Comparison of ENCODE assay signal across 8 cellular contexts in genomic region chr17:1628856-1629646, GRCh38.
DNase-seq lines count a peak whose midpoint lies in the region; TF ChIP-seq lines count a peak whose summit lies in the region.

No MANE protein-coding gene starts in this region.

- H3K27ac ChIP-seq in HEK293 (ENCODE audit: extremely low read depth, low read depth, low read length) (peak overlapping the region; percentile 84; the same call in 1 of the 2 replicates), SK-N-MC (no peak overlapping the region)

- POLR2A ChIA-PET in HEK293 (lab: Yijun Ruan, JAX), result interaction anchor here (0.5 to 3.2 kb wide), 14 partner anchors 11 to 369 kb away, joined by 3 to 20 read pairs (median 4); partner anchors contain the start of genes INPP5K and RILP

- H3K9ac ChIP-seq in SK-N-MC (ENCODE audit: insufficient read length), result no peak overlapping the region

- H3K9me3 ChIP-seq in HEK293 (ENCODE audit: control insufficient read depth, insufficient read depth, low read depth, low read length) (no peaks in the 10 kb centered on the region), SK-N-MC (ENCODE audit: low read depth, low read length) (no peaks in the 10 kb centered on the region)

- DNase-seq in GDM1 (lab: John Stamatoyannopoulos, UW) (peak; percentile 86), NB4 (ENCODE audit: low read depth) (no peak), SK-N-MC (ENCODE audit: low read depth, low spot score) (peak; percentile 16), germinal center (ENCODE audit: low spot score) (peak; percentile 99), nucleus accumbens (lab: John Stamatoyannopoulos, UW) (peak; percentile 51 to 98 (median 95)), superior temporal gyrus (ENCODE audit: extremely low spot score) (peak; percentile 95)
- peak; percentile 90 for DNase-seq in activated naive CD4-positive, alpha-beta T cell treated with anti-CD3 and anti-CD28 coated beads, Interleukin-2, amount 50 U/mL, for 16 hours

- H3K36me3 ChIP-seq in HEK293 (ENCODE audit: control insufficient read depth in 2 of 2, insufficient read depth in 1 of 2, low read length in 2 of 2) (no peaks in the 10 kb centered on the region), SK-N-MC (ENCODE audit: insufficient read depth, low read length) (no peaks in the 10 kb centered on the region)

- no peak for TF ChIP-seq POLR2A in NB4 (IDR thresholded peaks at IDR 0.05; ENCODE audit: extremely low read depth, insufficient read length)

- peak overlapping the region; percentile 66 for H3K4me3 ChIP-seq in HEK293 (ENCODE audit: low read depth, low read length)
- H3K4me3 ChIP-seq in NB4 (ENCODE audit: low read depth, low read length), result peak overlapping the region; percentile 28
- peak overlapping the region; percentile 81 for H3K4me3 ChIP-seq in SK-N-MC

- H3K4me1 ChIP-seq in HEK293 (ENCODE audit: control insufficient read depth, insufficient read depth, low read length), result no peaks in the 10 kb centered on the region; the same call in 1 of the 2 replicates

- TF ChIP-seq CTCF in HEK293 (tag by site-specific recombination; IDR thresholded peaks at IDR 0.05) (no peak), NB4 (IDR thresholded peaks at IDR 0.05; ENCODE audit: low read depth, low read length) (no peak)

- CTCF ChIA-PET in HEK293 (lab: Yijun Ruan, JAX), result interaction anchor here (0.6 to 2.8 kb wide), 23 partner anchors 8 to 628 kb away, joined by 3 to 44 read pairs (median 4); partner anchors contain the start of genes INPP5K, RILP and SCARF1

TF ChIP-seq in HEK293, 187 proteins besides CTCF, POLR2A, EP300 and RAD21 (continues in another document):
- TF ChIP-seq ZNF354C (tag by site-specific recombination; IDR thresholded peaks at IDR 0.05; ENCODE audit: borderline replicate concordance, low read depth) (no peak), ZEB2 (tag by site-specific recombination; IDR thresholded peaks at IDR 0.05) (0 out of 2 replicates have a peak, but pooled peaks have one; percentile 1), ZBTB20 (tag by site-specific recombination; IDR thresholded peaks at IDR 0.05) (peak; percentile 52; the same call in 1 of the 2 replicates), HOXA7 (CRISPR knock-in tag; IDR thresholded peaks at IDR 0.05; ENCODE audit: borderline replicate concordance) (no peak), ZNF398 (tag by site-specific recombination; IDR thresholded peaks at IDR 0.05) (no peak), ZNF155 (tag by site-specific recombination; IDR thresholded peaks at IDR 0.05) (no peak), ZFHX2 (tag by site-specific recombination; conservative IDR thresholded peaks at IDR 0.05) (peak; percentile 29; the same call in 1 of the 2 replicates), ZNF473 (tag by site-specific recombination; IDR thresholded peaks at IDR 0.05) (no peak), ZNF513 (tag by site-specific recombination; IDR thresholded peaks at IDR 0.05) (no peak), ZNF114 (tag by site-specific recombination; IDR thresholded peaks at IDR 0.05) (no peak), KLF9 (tag by site-specific recombination; IDR thresholded peaks at IDR 0.05; ENCODE audit: low read depth) (peak; percentile 54), ZBTB44 (tag by site-specific recombination; IDR thresholded peaks at IDR 0.05) (peak; percentile 48; the same call in 1 of the 2 replicates), ZFP69B (tag by site-specific recombination; IDR thresholded peaks at IDR 0.05) (no peak), ZNF121 (tag by site-specific recombination; IDR thresholded peaks at IDR 0.05) (peak; percentile 40; the same call in 1 of the 2 replicates), ZFP3 (tag by site-specific recombination; IDR thresholded peaks at IDR 0.05; ENCODE audit: low read depth) (no peak), KLF17 (tag by site-specific recombination; IDR thresholded peaks at IDR 0.05) (no peak), ZNF518A (tag by site-specific recombination; conservative IDR thresholded peaks at IDR 0.05; ENCODE audit: low read depth) (no peak), ZNF24 (tag by site-specific recombination; IDR thresholded peaks at IDR 0.05) (0 out of 2 replicates have a peak, but pooled peaks have one; percentile 9)

Comparison
In these comparisons a context has a peak if more than half of its experiments do, and no peak if none do; other contexts are left out.
1. H3K4me3 ChIP-seq: peak in every context shown above with its lines; median percentile 81 in SK-N-MC; 66 in HEK293; 28 in NB4.